In genomic region chr20:15257471-15257870, GRCh38 we compare ENCODE assay signal across 20 cellular contexts.
DNase-seq lines count a peak whose midpoint lies in the region; ATAC-seq, FAIRE-seq and TF ChIP-seq lines count a peak whose summit lies in the region.
"Had no signal": no experiment of that assay in that cellular context is flagged by ENCODE, and none has a peak within 500 bp of the region (broad histone marks: within the 10 kb centered on the region; RNA-seq: fewer than 3 reads in every experiment).

No MANE protein-coding gene starts in this region.

- H3K27me3 ChIP-seq in PC-3 (ENCODE audit: low read length) (no peaks in the 10 kb centered on the region), esophagus squamous epithelium (no peaks in the 10 kb centered on the region)
- H3K27me3 ChIP-seq: BE2C had no signal

- H3K36me3 ChIP-seq in PC-3 (ENCODE audit: low read depth, low read length) (no peaks in the 10 kb centered on the region), esophagus squamous epithelium (no peaks in the 10 kb centered on the region)
- H3K36me3 ChIP-seq: BE2C, HAP-1 had no signal

- H3K36me3 Mint-ChIP-seq in mesothelial cell of epicardium, result no peaks in the 10 kb centered on the region
- H3K36me3 Mint-ChIP-seq: CD4-positive, CD25-positive, alpha-beta regulatory T cell; CD8-positive, alpha-beta memory T cell had no signal

- H3K27me3 Mint-ChIP-seq in mesothelial cell of epicardium (ENCODE audit: low read depth), result no peaks in the 10 kb centered on the region
- H3K27me3 Mint-ChIP-seq: CD4-positive, CD25-positive, alpha-beta regulatory T cell; CD8-positive, alpha-beta memory T cell had no signal

- no peak overlapping the region for H3K4me3 Mint-ChIP-seq in mesothelial cell of epicardium
- H3K4me3 Mint-ChIP-seq: CD4-positive, CD25-positive, alpha-beta regulatory T cell; CD8-positive, alpha-beta memory T cell had no signal

- CTCF ChIA-PET in A549 (lab: Yijun Ruan, JAX), result no interaction called here
- CTCF ChIA-PET in PC-3 (lab: Charles Lee), result no interaction called here

- H3K4me3 ChIP-seq in A549, result no peak overlapping the region
- H3K4me3 ChIP-seq in PC-3 (ENCODE audit: low read length), result no peak overlapping the region
- H3K4me3 ChIP-seq in epithelial cell of esophagus (ENCODE audit: low read length), result no peak overlapping the region
- no peak overlapping the region for H3K4me3 ChIP-seq in esophagus squamous epithelium
- H3K4me3 ChIP-seq: GM23248, HAP-1 had no signal

- H4K20me1 ChIP-seq in PC-3 (ENCODE audit: low read length), result no peaks in the 10 kb centered on the region

- H3K9ac ChIP-seq in PC-3 (ENCODE audit: low read length), result no peak overlapping the region
- H3K9ac ChIP-seq: GM23248 had no signal

- no peak overlapping the region for H3K27ac ChIP-seq in A549
- no peak overlapping the region for H3K27ac ChIP-seq in PC-3 (ENCODE audit: low read length)
- no peak overlapping the region for H3K27ac ChIP-seq in esophagus squamous epithelium
- H3K27ac ChIP-seq: GM23248 had no signal

- H3K4me1 Mint-ChIP-seq in mesothelial cell of epicardium, result peaks cover 49% of the 10 kb centered on the region
- H3K4me1 Mint-ChIP-seq: CD8-positive, alpha-beta memory T cell had no signal

- H3K27ac Mint-ChIP-seq in mesothelial cell of epicardium, result peak overlapping the region; percentile 60
- H3K27ac Mint-ChIP-seq: CD4-positive, CD25-positive, alpha-beta regulatory T cell; CD8-positive, alpha-beta memory T cell had no signal

- TF ChIP-seq POLR2A in A549 (IDR thresholded peaks at IDR 0.05; ENCODE audit: low read length), result no peak
- no peak for TF ChIP-seq POLR2A in esophagus squamous epithelium (IDR thresholded peaks at IDR 0.05)

- intact Hi-C loops in PC-3 (cut with micrococcal nuclease) (no loop called here), esophagus squamous epithelium (cut with DNase I) (no loop called here)

- H3K9me3 Mint-ChIP-seq in mesothelial cell of epicardium, result peaks cover 18% of the 10 kb centered on the region

- TF ChIP-seq EP300 in A549 (IDR thresholded peaks at IDR 0.05), result no peak

- DNase-seq in A549 (ENCODE audit: low read depth in 1 of 2, low spot score in 1 of 2) (no peak), PC-3 (no peak), epithelial cell of esophagus (ENCODE audit: low read depth) (peak; percentile 78), mesothelial cell of epicardium (ENCODE audit: low spot score in 2 of 2, unreplicated experiment in 2 of 2) (no peak), dermis blood vessel endothelial cell (no peak), mucosa of gallbladder (ENCODE audit: low spot score) (no peak), esophagus squamous epithelium (lab: John Stamatoyannopoulos, UW) (no peak)
- DNase-seq: ACHN; BE2C; C1 segment of cervical spinal cord; CD4-positive, CD25-positive, alpha-beta regulatory T cell; CD8-positive, alpha-beta memory T cell; COR-L47; GM23248; IMR-90 had no signal

- no peaks in the 10 kb centered on the region for H3K9me2 ChIP-seq in PC-3 (replicated peaks; ENCODE audit: low read length)

- no peak for TF ChIP-seq RAD21 in A549 (conservative IDR thresholded peaks at IDR 0.05 in 1 of 2, IDR thresholded peaks at IDR 0.05 in 1 of 2)

- ATAC-seq in A549 (no peak), PC-3 (peak; percentile 38)

- no peak for FAIRE-seq in A549 (lab: Jason Lieb, UNC)
- FAIRE-seq: D721Med, G401.6, GM12891, HTR-8/SVneo had no signal

- H3K4me1 ChIP-seq in A549 (no peaks in the 10 kb centered on the region), PC-3 (ENCODE audit: insufficient read depth, low read length) (no peaks in the 10 kb centered on the region), esophagus squamous epithelium (no peaks in the 10 kb centered on the region)
- H3K4me1 ChIP-seq: BE2C, HAP-1 had no signal

- no peak overlapping the region for H2AFZ ChIP-seq in PC-3 (ENCODE audit: low read length)
- H2AFZ ChIP-seq: GM23248 had no signal

- BruUV-seq in PC-3 (replicated peaks; lab: Mats Ljungman, UMichigan), result no TSS peak

- H3K79me2 ChIP-seq in PC-3 (ENCODE audit: low read length), result no peaks in the 10 kb centered on the region

- no peaks in the 10 kb centered on the region for H3F3A ChIP-seq in PC-3 (ENCODE audit: low read length, unreplicated experiment)

- TF ChIP-seq CTCF in A549 (IDR thresholded peaks at IDR 0.05), result no peak
- no peak for TF ChIP-seq CTCF in PC-3 (conservative IDR thresholded peaks at IDR 0.05; ENCODE audit: low read depth, low read length)
- TF ChIP-seq CTCF in epithelial cell of esophagus (IDR thresholded peaks at IDR 0.05; ENCODE audit: insufficient read depth, low read depth, low read length, missing control alignments), result no peak
- TF ChIP-seq CTCF in mesothelial cell of epicardium (IDR thresholded peaks at IDR 0.05; ENCODE audit: unreplicated experiment), result no peak
- no peak for TF ChIP-seq CTCF in esophagus squamous epithelium (IDR thresholded peaks at IDR 0.05)

- 43% methylated on average over 1 of the region's 1 CpG for WGBS in A549 (ENCODE audit: missing lambda C conversion rate)
- WGBS in esophagus squamous epithelium, 2 donors, result 73 to 81% methylated on average over 1 of the region's 1 CpG

- POLR2A ChIA-PET in A549 (lab: Yijun Ruan, JAX) (no interaction called here), PC-3 (lab: Charles Lee; ENCODE audit: unreplicated experiment) (no interaction called here)

- no peaks in the 10 kb centered on the region for H3K9me3 ChIP-seq in A549
- no peaks in the 10 kb centered on the region for H3K9me3 ChIP-seq in PC-3 (ENCODE audit: low read length)
- no peaks in the 10 kb centered on the region for H3K9me3 ChIP-seq in esophagus squamous epithelium
- H3K9me3 ChIP-seq: BE2C, HAP-1 had no signal

- H3K4me2 ChIP-seq in A549, result no peak overlapping the region
- no peak overlapping the region for H3K4me2 ChIP-seq in PC-3 (ENCODE audit: low read length)

TF ChIP-seq in A549, 52 proteins besides CTCF, POLR2A, EP300 and RAD21:
- no peak for TF ChIP-seq FOSL2 (IDR thresholded peaks at IDR 0.05)
- TF ChIP-seq FOSL2 (CRISPR knock-in tag; IDR thresholded peaks at IDR 0.05), result peak; percentile 24; the same call in 1 of the 2 replicates
- no peak for TF ChIP-seq HOXA7 (CRISPR knock-in tag; IDR thresholded peaks at IDR 0.05)
